ENCODE assay signal across 18 cellular contexts in genomic region chr9:116985636-116986414, GRCh38.
DNase-seq lines count a peak whose midpoint lies in the region; ATAC-seq and TF ChIP-seq lines count a peak whose summit lies in the region.
"Had no signal": no experiment of that assay in that cellular context is flagged by ENCODE, and none has a peak within 500 bp of the region (broad histone marks: within the 10 kb centered on the region; RNA-seq: fewer than 3 reads in every experiment).

No MANE protein-coding gene starts in this region.

- intact Hi-C loops in left ventricle myocardium superior (cut with micrococcal nuclease): no loop called here

- ATAC-seq in left ventricle myocardium superior: no peak
- ATAC-seq: CD8-positive, alpha-beta T cell had no signal

- no peak for TF ChIP-seq CTCF in GM20000 (IDR thresholded peaks at IDR 0.05; ENCODE audit: extremely low read depth, missing control alignments)

- DNase-seq in NCI-H1417 (lab: John Stamatoyannopoulos, UW): peak in 2 of 3 experiments; percentile 6 to 30
- no peak for DNase-seq in NCI-H1417 treated with DMSO at 0.1 percent for 48 hours (lab: John Stamatoyannopoulos, UW)
- DNase-seq in NCI-H69 (lab: John Stamatoyannopoulos, UW): peak; percentile 34
- peak; percentile 39 for DNase-seq in cerebellum (ENCODE audit: low spot score)
- peak; percentile 13 for DNase-seq in retina
- DNase-seq in GM20000 (ENCODE audit: low spot score): no peak
- no peak for DNase-seq in D341Med (ENCODE audit: low spot score)
- no peak for DNase-seq in left ventricle myocardium superior
- DNase-seq: Calu3; CD8-positive, alpha-beta T cell; DMS53; EL; NCI-H1436 treated with DMSO at 0.1 percent for 48 hours; NCI-H2029 treated with DMSO at 0.1 percent for 48 hours; NCI-H2171; NCI-H446 treated with DMSO at 0.1 percent for 48 hours; OCI-M1; Right ventricle myocardium superior had no signal

Comparison
In these comparisons a context has a peak if more than half of its experiments do, and no peak if none do; other contexts are left out.
1. DNase-seq: peak in NCI-H1417 (2 of 3), NCI-H69 (single experiment), cerebellum (single experiment) and retina (single experiment); none in NCI-H1417 treated with DMSO at 0.1 percent for 48 hours (single experiment), GM20000 (single experiment), D341Med (single experiment) and left ventricle myocardium superior (single experiment).